ENCODE assay signal across 16 cellular contexts in the genomic region with DNA sequence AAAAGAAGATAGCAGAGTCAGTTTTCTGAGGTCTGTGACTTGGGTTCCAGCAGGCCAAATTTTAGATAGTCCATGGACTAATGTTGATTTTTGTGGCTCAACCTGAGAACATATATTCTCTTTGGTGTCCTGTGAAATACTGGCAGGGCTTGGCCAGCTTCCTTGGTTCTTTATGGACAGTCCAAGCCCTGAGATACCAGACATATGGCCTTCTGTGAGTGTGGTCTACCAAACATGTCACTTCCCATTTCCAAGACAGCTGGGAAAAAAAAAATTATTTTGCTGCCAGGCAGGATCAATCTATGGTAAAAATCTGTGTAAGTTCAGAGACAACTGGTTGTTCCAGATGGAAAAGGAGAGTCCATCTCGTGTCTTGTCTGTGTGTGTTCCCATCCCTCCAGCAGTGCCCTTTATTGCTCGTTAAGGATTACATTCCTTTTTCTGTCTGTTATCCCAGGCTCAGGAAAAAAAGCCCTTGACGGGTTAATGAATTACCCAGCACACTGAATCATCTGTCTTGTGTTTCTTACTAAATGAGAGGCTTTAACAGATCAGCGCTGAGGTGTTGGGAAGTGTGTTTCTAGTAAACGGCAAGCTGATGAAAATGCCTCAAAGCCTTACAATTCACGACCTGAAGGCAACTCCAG. TPM values are rescaled to one million over a fixed set of nuclear protein-coding genes. Genes with fewer than 3 reads are reported as not detected.
DNase-seq lines count a peak whose midpoint lies in the region; ATAC-seq and TF ChIP-seq lines count a peak whose summit lies in the region.
"Had no signal": no experiment of that assay in that cellular context is flagged by ENCODE, and none has a peak within 500 bp of the region (broad histone marks: within the 10 kb centered on the region; RNA-seq: fewer than 3 reads in every experiment).

No MANE protein-coding gene starts in this region.

- DNase-seq in DMS53 treated with DMSO at 0.1 percent for 48 hours (lab: John Stamatoyannopoulos, UW; ENCODE audit: unreplicated experiment) (peak; percentile 95), NCI-H446 treated with DMSO at 0.1 percent for 48 hours (lab: John Stamatoyannopoulos, UW) (peak; percentile 47), glomerular visceral epithelial cell (ENCODE audit: extremely low spot score) (peak; percentile 93), osteoblast (ENCODE audit: insufficient read length, low spot score, missing footprints) (no peak), amygdala (lab: John Stamatoyannopoulos, UW) (no peak), DMS153 treated with DMSO at 0.1 percent for 48 hours (lab: John Stamatoyannopoulos, UW; ENCODE audit: unreplicated experiment) (no peak)
- no peak for DNase-seq in activated CD8-positive, alpha-beta T cell treated with anti-CD3 and anti-CD28 coated beads for 36 hours
- DNase-seq: activated CD4-positive, alpha-beta T cell treated with anti-CD3 and anti-CD28 coated beads, Interleukin-2, amount 10 ng/mL, durations not matched to agents 7 days and 5 days; effector CD8-positive, alpha-beta T cell; MG63 had no signal

- TF ChIP-seq CTCF in osteoblast (IDR thresholded peaks at IDR 0.05; ENCODE audit: extremely low read depth, low read depth, low read length) = no peak
- no peak for TF ChIP-seq CTCF in activated CD8-positive, alpha-beta T cell treated with anti-CD3 and anti-CD28 coated beads for 36 hours (IDR thresholded peaks at IDR 0.05)

- H3K4me1 Mint-ChIP-seq in activated CD8-positive, alpha-beta T cell treated with anti-CD3 and anti-CD28 coated beads for 36 hours (ENCODE audit: low read depth) = no peaks in the 10 kb centered on the region
- H3K4me1 Mint-ChIP-seq: activated CD4-positive, alpha-beta T cell treated with anti-CD3 and anti-CD28 coated beads, Interleukin-2, amount 10 ng/mL, durations not matched to agents 7 days and 5 days had no signal

- H2AFZ ChIP-seq in osteoblast (ENCODE audit: low read length) = peak overlapping the region; percentile 11

- no peak for ATAC-seq in activated CD8-positive, alpha-beta T cell treated with anti-CD3 and anti-CD28 coated beads for 36 hours
- no peak for ATAC-seq in GM19463 (IDR thresholded peaks at IDR 0.05; ENCODE audit: unreplicated experiment)
- ATAC-seq: natural killer cell treated with Interleukin-12 subunit alpha and Interleukin-12 subunit beta and Interleukin-15 and Interleukin-18, amount 100 ng/mL, for 72 hours had no signal

- CTCF ChIA-PET in activated CD8-positive, alpha-beta T cell treated with anti-CD3 and anti-CD28 coated beads for 36 hours (lab: Charles Lee) = no interaction called here

- intact Hi-C loops in activated CD8-positive, alpha-beta T cell treated with anti-CD3 and anti-CD28 coated beads for 36 hours (cut with micrococcal nuclease) = no loop called here

- H3K36me3 ChIP-seq in osteoblast (ENCODE audit: insufficient read depth, low read length) = no peaks in the 10 kb centered on the region
- H3K36me3 ChIP-seq: BLaER1 treated with 17β-estradiol and CSF1 and Interleukin-3, amounts not matched to agents 10 nM and 100 nM; MG63 had no signal

- H3K27me3 Mint-ChIP-seq in activated CD8-positive, alpha-beta T cell treated with anti-CD3 and anti-CD28 coated beads for 36 hours = peaks cover 5% of the 10 kb centered on the region

- H3K36me3 Mint-ChIP-seq in activated CD8-positive, alpha-beta T cell treated with anti-CD3 and anti-CD28 coated beads for 36 hours (ENCODE audit: low read depth) = no peaks in the 10 kb centered on the region
- H3K36me3 Mint-ChIP-seq: natural killer cell treated with Interleukin-12 subunit alpha and Interleukin-12 subunit beta and Interleukin-15 and Interleukin-18, amount 100 ng/mL, for 72 hours had no signal

- peaks cover 3% of the 10 kb centered on the region for H3K27me3 ChIP-seq in osteoblast (ENCODE audit: insufficient read depth, low read length)
- H3K27me3 ChIP-seq: BLaER1 treated with 17β-estradiol and CSF1 and Interleukin-3, amounts not matched to agents 10 nM and 100 nM had no signal

- H3K4me3 ChIP-seq in osteoblast (ENCODE audit: insufficient read depth, low read length) = no peak overlapping the region
- H3K4me3 ChIP-seq: BLaER1 treated with 17β-estradiol and CSF1 and Interleukin-3, amounts not matched to agents 10 nM and 100 nM; MG63 had no signal

- H4K20me1 ChIP-seq in osteoblast (ENCODE audit: insufficient read depth, low read length) = no peaks in the 10 kb centered on the region
- H4K20me1 ChIP-seq: BLaER1 treated with 17β-estradiol and CSF1 and Interleukin-3, amounts not matched to agents 10 nM and 100 nM had no signal

- H3K4me2 ChIP-seq in osteoblast (ENCODE audit: insufficient read depth, low read length) = no peak overlapping the region
- H3K4me2 ChIP-seq: BLaER1 treated with 17β-estradiol and CSF1 and Interleukin-3, amounts not matched to agents 10 nM and 100 nM had no signal

- H3K27ac ChIP-seq in osteoblast (ENCODE audit: low read depth, low read length) = no peak overlapping the region
- H3K27ac ChIP-seq: BLaER1 treated with 17β-estradiol and CSF1 and Interleukin-3, amounts not matched to agents 10 nM and 100 nM had no signal

- no peaks in the 10 kb centered on the region for H3K79me2 ChIP-seq in osteoblast (ENCODE audit: insufficient read depth, low read length)

- peaks cover 3% of the 10 kb centered on the region for H3K4me1 ChIP-seq in osteoblast (ENCODE audit: insufficient read depth, low read length)
- H3K4me1 ChIP-seq: BLaER1 treated with 17β-estradiol and CSF1 and Interleukin-3, amounts not matched to agents 10 nM and 100 nM had no signal

- H3K9me3 Mint-ChIP-seq in activated CD8-positive, alpha-beta T cell treated with anti-CD3 and anti-CD28 coated beads for 36 hours = no peaks in the 10 kb centered on the region
- H3K9me3 Mint-ChIP-seq: activated CD4-positive, alpha-beta T cell treated with anti-CD3 and anti-CD28 coated beads, Interleukin-2, amount 10 ng/mL, durations not matched to agents 7 days and 5 days; activated T-helper 1 cell treated with anti-CD3 and anti-CD28 coated beads, Interleukin-12 subunit alpha, Interleukin-12 subunit beta, Interleukin-2, Interleukin-4 antibody, amounts not matched to agents 30 ng/mL and 10 ng/mL and 1 ng/mL, durations not matched to agents 14 hours and 24 hours and 36 hours; natural killer cell treated with Interleukin-12 subunit alpha and Interleukin-12 subunit beta and Interleukin-15 and Interleukin-18, amount 100 ng/mL, for 72 hours; T-helper 1 cell treated with Interleukin-12 subunit alpha and Interleukin-12 subunit beta and Interleukin-4 antibody, amounts not matched to agents 30 μg/mL and 1 μg/mL, for 36 hours had no signal

- H3K9me3 ChIP-seq in osteoblast (ENCODE audit: low read depth, low read length) = no peaks in the 10 kb centered on the region
- H3K9me3 ChIP-seq: BLaER1 treated with 17β-estradiol and CSF1 and Interleukin-3, amounts not matched to agents 10 nM and 100 nM; MG63 had no signal

- H3K27ac Mint-ChIP-seq in activated CD8-positive, alpha-beta T cell treated with anti-CD3 and anti-CD28 coated beads for 36 hours = no peak overlapping the region
- H3K27ac Mint-ChIP-seq: activated CD4-positive, alpha-beta T cell treated with anti-CD3 and anti-CD28 coated beads, Interleukin-2, amount 10 ng/mL, durations not matched to agents 7 days and 5 days; activated T-helper 1 cell treated with anti-CD3 and anti-CD28 coated beads, Interleukin-12 subunit alpha, Interleukin-12 subunit beta, Interleukin-2, Interleukin-4 antibody, amounts not matched to agents 30 ng/mL and 10 ng/mL and 1 ng/mL, durations not matched to agents 14 hours and 24 hours and 36 hours; natural killer cell treated with Interleukin-12 subunit alpha and Interleukin-12 subunit beta and Interleukin-15 and Interleukin-18, amount 100 ng/mL, for 72 hours; T-helper 1 cell treated with Interleukin-12 subunit alpha and Interleukin-12 subunit beta and Interleukin-4 antibody, amounts not matched to agents 30 μg/mL and 1 μg/mL, for 36 hours had no signal

- no peak overlapping the region for H3K4me3 Mint-ChIP-seq in activated CD8-positive, alpha-beta T cell treated with anti-CD3 and anti-CD28 coated beads for 36 hours
- H3K4me3 Mint-ChIP-seq: activated CD4-positive, alpha-beta T cell treated with anti-CD3 and anti-CD28 coated beads, Interleukin-2, amount 10 ng/mL, durations not matched to agents 7 days and 5 days; activated T-helper 1 cell treated with anti-CD3 and anti-CD28 coated beads, Interleukin-12 subunit alpha, Interleukin-12 subunit beta, Interleukin-2, Interleukin-4 antibody, amounts not matched to agents 30 ng/mL and 10 ng/mL and 1 ng/mL, durations not matched to agents 14 hours and 24 hours and 36 hours; natural killer cell treated with Interleukin-12 subunit alpha and Interleukin-12 subunit beta and Interleukin-15 and Interleukin-18, amount 100 ng/mL, for 72 hours; T-helper 1 cell treated with Interleukin-12 subunit alpha and Interleukin-12 subunit beta and Interleukin-4 antibody, amounts not matched to agents 30 μg/mL and 1 μg/mL, for 36 hours had no signal

- POLR2A ChIA-PET in activated CD8-positive, alpha-beta T cell treated with anti-CD3 and anti-CD28 coated beads for 36 hours (lab: Charles Lee) = no interaction called here

RNA-seq across cellular contexts. Expression of gene XPR1, which starts 33.4 kb away (rescaled TPM):
- total RNA-seq in osteoblast = 25.7 and 36.2 TPM in 2 replicates
- 10 to 100 TPM; 12.8 to 14.4 TPM for total RNA-seq in activated CD8-positive, alpha-beta T cell treated with anti-CD3 and anti-CD28 coated beads for 36 hours

RNA-seq across cellular contexts. Expression of gene OVAAL, which starts 39.7 kb away (rescaled TPM):
- total RNA-seq in osteoblast = not detected in 2 replicates
- not detected for total RNA-seq in activated CD8-positive, alpha-beta T cell treated with anti-CD3 and anti-CD28 coated beads for 36 hours
- total RNA-seq: activated CD4-positive, alpha-beta T cell treated with anti-CD3 and anti-CD28 coated beads, Interleukin-2, amount 10 ng/mL, durations not matched to agents 7 days and 5 days; activated T-helper 1 cell treated with anti-CD3 and anti-CD28 coated beads, Interleukin-12 subunit alpha, Interleukin-12 subunit beta, Interleukin-2, Interleukin-4 antibody, amounts not matched to agents 30 ng/mL and 10 ng/mL and 1 ng/mL, durations not matched to agents 14 hours and 24 hours and 36 hours; natural killer cell treated with Interleukin-12 subunit alpha and Interleukin-12 subunit beta and Interleukin-15 and Interleukin-18, amount 100 ng/mL, for 72 hours; skeletal muscle tissue had no signal

Comparison
In these comparisons a context has a peak if more than half of its experiments do, and no peak if none do; other contexts are left out.
1. DNase-seq: peak in DMS53 treated with DMSO at 0.1 percent for 48 hours (single experiment), NCI-H446 treated with DMSO at 0.1 percent for 48 hours (single experiment) and glomerular visceral epithelial cell (single experiment); none in osteoblast (single experiment), amygdala (0 of 56), activated CD8-positive, alpha-beta T cell treated with anti-CD3 and anti-CD28 coated beads for 36 hours (single experiment) and DMS153 treated with DMSO at 0.1 percent for 48 hours (single experiment).